ENCODE assay signal across 29 cellular contexts in the genomic region with DNA sequence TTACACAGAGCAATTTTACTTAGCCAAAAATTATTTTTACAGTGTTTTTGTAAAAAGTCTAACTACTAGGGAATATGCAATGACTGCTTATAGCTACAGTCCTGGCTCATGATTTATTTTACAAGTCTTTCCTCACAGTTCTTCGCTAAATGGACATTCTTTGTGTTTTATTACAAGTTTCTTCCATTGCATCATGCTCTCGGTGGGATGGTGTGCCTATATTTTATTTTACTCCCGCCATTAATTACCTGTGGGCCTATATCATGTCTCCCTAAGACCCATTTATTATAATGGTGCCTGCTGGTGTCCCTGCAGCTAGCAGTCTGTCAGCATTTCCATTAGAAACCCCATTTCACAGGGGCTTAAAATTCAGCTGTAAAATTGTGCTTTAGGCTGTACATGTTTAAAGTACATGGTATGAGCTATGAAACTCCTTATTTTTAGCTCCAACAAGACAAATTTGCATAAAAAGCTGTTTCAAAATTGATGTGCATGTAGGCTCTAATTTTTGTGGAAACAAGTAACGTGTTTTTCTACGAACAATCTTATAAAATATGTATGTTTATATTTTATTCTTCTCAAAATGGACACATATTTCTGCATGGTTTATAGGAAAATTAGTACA.
"Had no signal": no experiment of that assay in that cellular context is flagged by ENCODE, and none has a peak within 500 bp of the region (broad histone marks: within the 10 kb centered on the region; RNA-seq: fewer than 3 reads in every experiment).

No MANE protein-coding gene starts in this region.

- H3K36me3 Mint-ChIP-seq: activated CD8-positive, alpha-beta memory T cell treated with anti-CD3 and anti-CD28 coated beads, Interleukin-2, amount 10 ng/mL, durations not matched to agents 7 days and 5 days; activated naive CD8-positive, alpha-beta T cell had no signal

- H3K4me3 Mint-ChIP-seq: activated B cell treated with CpG ODN at 0.5 μM for 24 hours; activated CD8-positive, alpha-beta memory T cell treated with anti-CD3 and anti-CD28 coated beads, Interleukin-2, amount 10 ng/mL, durations not matched to agents 7 days and 5 days; activated CD8-positive, alpha-beta T cell treated with anti-CD3 and anti-CD28 coated beads, Interleukin-2, amount 10 ng/mL, durations not matched to agents 7 days and 5 days; activated naive CD8-positive, alpha-beta T cell; activated T-cell treated with anti-CD3 and anti-CD28 coated beads, Interleukin-2, amount 50 U/mL, for 24 hours; activated T-cell treated with anti-CD3 and anti-CD28 coated beads, Interleukin-2, amount 50 U/mL, for 72 hours; central memory CD8-positive, alpha-beta T cell; T-helper 17 cell; T-helper 2 cell treated with Interferon-gamma antibody and Interleukin-4, amounts not matched to agents 5 μg/mL and 100 μg/mL, for 36 hours had no signal

- H3K27ac Mint-ChIP-seq: activated B cell treated with CpG ODN at 0.5 μM for 24 hours; activated CD8-positive, alpha-beta memory T cell treated with anti-CD3 and anti-CD28 coated beads, Interleukin-2, amount 10 ng/mL, durations not matched to agents 7 days and 5 days; activated CD8-positive, alpha-beta T cell treated with anti-CD3 and anti-CD28 coated beads, Interleukin-2, amount 10 ng/mL, durations not matched to agents 7 days and 5 days; activated naive CD8-positive, alpha-beta T cell; activated T-cell treated with anti-CD3 and anti-CD28 coated beads, Interleukin-2, amount 50 U/mL, for 24 hours; activated T-cell treated with anti-CD3 and anti-CD28 coated beads, Interleukin-2, amount 50 U/mL, for 72 hours; T-helper 17 cell; T-helper 2 cell treated with Interferon-gamma antibody and Interleukin-4, amounts not matched to agents 5 μg/mL and 100 μg/mL, for 36 hours had no signal

- ATAC-seq: activated CD4-positive, CD25-positive, alpha-beta regulatory T cell treated with anti-CD3 and anti-CD28 coated beads, Interleukin-2, amount 50 U/mL, for 24 hours; activated CD8-positive, alpha-beta memory T cell treated with anti-CD3 and anti-CD28 coated beads, Interleukin-2, amount 10 ng/mL, durations not matched to agents 7 days and 5 days; activated CD8-positive, alpha-beta T cell treated with anti-CD3 and anti-CD28 coated beads, Interleukin-2, amount 10 ng/mL, durations not matched to agents 7 days and 5 days; activated T-cell treated with anti-CD3 and anti-CD28 coated beads, Interleukin-2, amount 50 U/mL, for 72 hours; gastroesophageal sphincter; heart right ventricle; T-helper 17 cell had no signal

- DNase-seq: activated B cell treated with CpG ODN at 0.5 μM for 24 hours; activated CD4-positive, alpha-beta T cell treated with anti-CD3 and anti-CD28 coated beads for 48 hours; activated CD4-positive, alpha-beta T cell treated with anti-CD3 and anti-CD28 coated beads, Interleukin-2, amount 50 U/mL, for 1 hour; activated CD4-positive, alpha-beta T cell treated with anti-CD3 and anti-CD28 coated beads, Interleukin-2, amount 50 U/mL, for 48 hours; activated CD8-positive, alpha-beta memory T cell treated with anti-CD3 and anti-CD28 coated beads, Interleukin-2, amount 10 ng/mL, durations not matched to agents 7 days and 5 days; activated CD8-positive, alpha-beta memory T cell treated with anti-CD3 and anti-CD28 coated beads, Interleukin-2, amount 50 U/mL, for 4 hours; activated CD8-positive, alpha-beta T cell treated with anti-CD3 and anti-CD28 coated beads, Interleukin-2, amount 10 ng/mL, durations not matched to agents 7 days and 5 days; activated gamma-delta T cell treated with Interleukin-2 at 50 U/mL for 16 hours; activated naive CD4-positive, alpha-beta T cell treated with anti-CD3 and anti-CD28 coated beads, Interleukin-2, amount 50 U/mL, for 16 hours; activated naive CD4-positive, alpha-beta T cell treated with Interleukin-2 at 50 U/mL for 16 hours; activated T-cell treated with anti-CD3 and anti-CD28 coated beads for 4 hours; activated T-cell treated with anti-CD3 and anti-CD28 coated beads, Interleukin-2, amount 50 U/mL, for 24 hours; activated T-cell treated with anti-CD3 and anti-CD28 coated beads, Interleukin-2, amount 50 U/mL, for 72 hours; amniotic stem cell; anterior cingulate cortex; brain microvascular endothelial cell; colonic mucosa; effector CD8-positive, alpha-beta T cell; esophagus squamous epithelium; foreskin melanocyte; heart right ventricle; T-helper 17 cell; T1000; WERI-Rb-1 had no signal

- H3K9me3 Mint-ChIP-seq: activated B cell treated with CpG ODN at 0.5 μM for 24 hours; activated T-cell treated with anti-CD3 and anti-CD28 coated beads, Interleukin-2, amount 50 U/mL, for 72 hours; central memory CD8-positive, alpha-beta T cell; T-helper 2 cell treated with Interferon-gamma antibody and Interleukin-4, amounts not matched to agents 5 μg/mL and 100 μg/mL, for 36 hours had no signal

- H3K4me1 Mint-ChIP-seq: activated B cell treated with CpG ODN at 0.5 μM for 24 hours; activated CD8-positive, alpha-beta memory T cell treated with anti-CD3 and anti-CD28 coated beads, Interleukin-2, amount 10 ng/mL, durations not matched to agents 7 days and 5 days; central memory CD8-positive, alpha-beta T cell; T-helper 17 cell had no signal

- H3K27me3 Mint-ChIP-seq: activated CD8-positive, alpha-beta memory T cell treated with anti-CD3 and anti-CD28 coated beads, Interleukin-2, amount 10 ng/mL, durations not matched to agents 7 days and 5 days; activated naive CD8-positive, alpha-beta T cell; activated T-cell treated with anti-CD3 and anti-CD28 coated beads, Interleukin-2, amount 50 U/mL, for 24 hours; central memory CD8-positive, alpha-beta T cell; T-helper 17 cell had no signal
